In the genomic region with DNA sequence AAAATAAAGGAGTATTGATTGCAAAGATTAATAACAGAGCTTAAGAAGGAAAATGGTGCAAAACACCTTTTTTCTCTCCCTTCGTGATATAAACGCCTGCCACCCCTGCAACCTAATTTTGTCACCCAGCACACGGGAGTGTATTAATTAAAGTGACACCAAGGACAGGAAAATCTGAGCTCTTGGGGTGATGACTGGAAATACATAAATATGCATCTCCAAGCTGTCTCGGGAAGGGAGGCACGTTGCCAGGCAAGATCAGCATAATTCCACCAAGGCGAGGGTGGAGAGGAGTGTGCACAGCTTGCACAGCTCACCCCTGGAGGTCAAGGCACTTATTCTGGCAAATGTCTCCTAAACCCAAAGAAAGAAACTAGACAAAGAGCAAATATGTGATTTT, we compare ENCODE assay signal across 24 cellular contexts.
"Had no signal": no experiment of that assay in that cellular context is flagged by ENCODE, and none has a peak within 500 bp of the region (broad histone marks: within the 10 kb centered on the region; RNA-seq: fewer than 3 reads in every experiment).

No MANE protein-coding gene starts in this region.

- H3K4me3 Mint-ChIP-seq: IgD-negative memory B cell had no signal

- DNase-seq: Kasumi-1; MV-4-11; NCI-H1048; NCI-H1105; NCI-H1417; NCI-H1436 treated with DMSO at 0.1 percent for 48 hours; NCI-H1694; NCI-H187 treated with DMSO at 0.1 percent for 48 hours; NCI-H2029 treated with DMSO at 0.1 percent for 48 hours; NCI-H2107; NCI-H2227 treated with DMSO at 0.1 percent for 48 hours; NCI-H524; NCI-H526 treated with DMSO at 0.1 percent for 48 hours; NCI-H774; NK-92 treated with Interleukin-12 subunit alpha and Interleukin-12 subunit beta, amount 100 ng/mL, for 24 hours; PC-3; SHP77; SK-N-SH; SW 1271 had no signal

- H3K36me3 Mint-ChIP-seq: IgD-negative memory B cell had no signal

- H3K4me2 ChIP-seq: KMS-11, SK-N-SH had no signal

- H3K27ac Mint-ChIP-seq: IgD-negative memory B cell had no signal

- H3K9me3 ChIP-seq: SK-N-SH had no signal

- H3K27ac ChIP-seq: HL-60, KMS-11, RWPE1 had no signal

- H3K4me1 Mint-ChIP-seq: IgD-negative memory B cell had no signal

- H3K9ac ChIP-seq: KMS-11, SK-N-SH had no signal

- H3K4me3 ChIP-seq: K562 had no signal
